Comparison of ENCODE assay signal across 15 cellular contexts in genomic region chr15:66966256-66966655, GRCh38.
DNase-seq lines count a peak whose midpoint lies in the region; ATAC-seq, FAIRE-seq and TF ChIP-seq lines count a peak whose summit lies in the region.
"Had no signal": no experiment of that assay in that cellular context is flagged by ENCODE, and none has a peak within 500 bp of the region (broad histone marks: within the 10 kb centered on the region; RNA-seq: fewer than 3 reads in every experiment).

No MANE protein-coding gene starts in this region.

- no peaks in the 10 kb centered on the region for H3K27me3 ChIP-seq in PC-9 (ENCODE audit: insufficient read depth, low read depth)
- H3K27me3 ChIP-seq in esophagus muscularis mucosa = no peaks in the 10 kb centered on the region
- H3K27me3 ChIP-seq in upper lobe of left lung = no peaks in the 10 kb centered on the region
- H3K27me3 ChIP-seq in aorta (ENCODE audit: control insufficient read depth in 1 of 2, insufficient read depth in 2 of 2, low read length in 1 of 2) = no peaks in the 10 kb centered on the region
- H3K27me3 ChIP-seq: dorsolateral prefrontal cortex, gastrocnemius medialis had no signal

- H2AFZ ChIP-seq in PC-9 = no peak overlapping the region

- TF ChIP-seq POLR2A in A549 (IDR thresholded peaks at IDR 0.05; ENCODE audit: low read length) (no peak), esophagus muscularis mucosa (IDR thresholded peaks at IDR 0.05; ENCODE audit: low read depth) (no peak), upper lobe of left lung (IDR thresholded peaks at IDR 0.05) (no peak)

- no peak overlapping the region for H3K4me3 ChIP-seq in A549
- H3K4me3 ChIP-seq in PC-9 = no peak overlapping the region
- H3K4me3 ChIP-seq in esophagus muscularis mucosa = no peak overlapping the region
- H3K4me3 ChIP-seq in upper lobe of left lung = no peak overlapping the region
- no peak overlapping the region for H3K4me3 ChIP-seq in aorta (ENCODE audit: low read length in 2 of 2)
- H3K4me3 ChIP-seq: dorsolateral prefrontal cortex, gastrocnemius medialis had no signal

- H3K4me2 ChIP-seq in A549 (no peak overlapping the region), PC-9 (no peak overlapping the region)

- H3K79me2 ChIP-seq in PC-9 (ENCODE audit: low read depth) = no peaks in the 10 kb centered on the region

- in situ Hi-C loops in GM13977 (cut with MboI; ENCODE audit: low pct_unique_long_range_greater_than_20kb, low sequenced_read_pairs, unreplicated experiment) = no loop called here

- H3K27ac ChIP-seq in A549 = no peak overlapping the region
- no peak overlapping the region for H3K27ac ChIP-seq in PC-9
- H3K27ac ChIP-seq in esophagus muscularis mucosa (replicated peaks in 1 of 4) = no peak overlapping the region
- no peak overlapping the region for H3K27ac ChIP-seq in upper lobe of left lung
- no peak overlapping the region for H3K27ac ChIP-seq in aorta (ENCODE audit: low read depth in 1 of 2, low read length in 2 of 2)
- H3K27ac ChIP-seq: dorsolateral prefrontal cortex, gastrocnemius medialis had no signal

- no peaks in the 10 kb centered on the region for H4K20me1 ChIP-seq in PC-9 (ENCODE audit: insufficient read depth)

- H3F3A ChIP-seq in PC-9 (ENCODE audit: insufficient read depth, low read depth) = no peaks in the 10 kb centered on the region

- ATAC-seq in A549 (no peak; a peak in 1 of 6 replicates), upper lobe of left lung (ENCODE audit: low FRiP score in 2 of 2) (no peak), aorta (ENCODE audit: low FRiP score) (no peak)
- ATAC-seq: activated T-cell treated with anti-CD3 and anti-CD28 coated beads, Interleukin-2, amount 50 U/mL, for 72 hours; gastrocnemius medialis had no signal

- no peaks in the 10 kb centered on the region for H3K4me1 ChIP-seq in A549
- H3K4me1 ChIP-seq in PC-9 (replicated peaks; ENCODE audit: insufficient read depth) = no peaks in the 10 kb centered on the region
- no peaks in the 10 kb centered on the region for H3K4me1 ChIP-seq in esophagus muscularis mucosa
- no peaks in the 10 kb centered on the region for H3K4me1 ChIP-seq in upper lobe of left lung
- H3K4me1 ChIP-seq in aorta (ENCODE audit: control insufficient read depth in 1 of 2, insufficient read depth in 2 of 2, low read length in 2 of 2) = no peaks in the 10 kb centered on the region
- H3K4me1 ChIP-seq: gastrocnemius medialis had no signal

- peak; percentile 39 to 52; a peak in 4 of 5 replicates for TF ChIP-seq RAD21 in A549 (conservative IDR thresholded peaks at IDR 0.05 in 1 of 2, IDR thresholded peaks at IDR 0.05 in 1 of 2)

- H3K9me3 ChIP-seq in A549 (no peaks in the 10 kb centered on the region), PC-9 (ENCODE audit: insufficient read depth, low read depth) (no peaks in the 10 kb centered on the region), esophagus muscularis mucosa (no peaks in the 10 kb centered on the region), upper lobe of left lung (no peaks in the 10 kb centered on the region), aorta (ENCODE audit: control insufficient read depth, low read length) (no peaks in the 10 kb centered on the region)
- H3K9me3 ChIP-seq: gastrocnemius medialis had no signal

- no peaks in the 10 kb centered on the region for H3K36me3 ChIP-seq in PC-9 (ENCODE audit: low read depth)
- no peaks in the 10 kb centered on the region for H3K36me3 ChIP-seq in esophagus muscularis mucosa
- no peaks in the 10 kb centered on the region for H3K36me3 ChIP-seq in upper lobe of left lung
- no peaks in the 10 kb centered on the region for H3K36me3 ChIP-seq in aorta (ENCODE audit: control insufficient read depth in 1 of 2, insufficient read depth in 2 of 2, low read length in 1 of 2)
- H3K36me3 ChIP-seq: gastrocnemius medialis had no signal

- no peak for FAIRE-seq in A549 (lab: Jason Lieb, UNC)

- peak; percentile 52 for TF ChIP-seq CTCF in A549 (IDR thresholded peaks at IDR 0.05)
- TF ChIP-seq CTCF in GM13977 (IDR thresholded peaks at IDR 0.05; ENCODE audit: extremely low read depth, insufficient read depth, missing control alignments) = peak; percentile 29
- TF ChIP-seq CTCF in PC-9 (conservative IDR thresholded peaks at IDR 0.05) = peak; percentile 57
- no peak for TF ChIP-seq CTCF in esophagus muscularis mucosa (IDR thresholded peaks at IDR 0.05)
- peak in 1 of 6 experiments; percentile 12 for TF ChIP-seq CTCF in upper lobe of left lung (IDR thresholded peaks at IDR 0.05)

- CTCF ChIA-PET in A549 (lab: Yijun Ruan, JAX) (interaction anchor here (0.6 to 2.5 kb wide), 26 partner anchors 10 to 337 kb away, joined by 3 to 8 read pairs (median 4); partner anchors contain the start of gene SMAD3), PC-9 (lab: Charles Lee) (interaction anchor here (0.6 kb wide), 1 partner anchor 11 kb away, joined by 3 read pairs; no protein-coding TSS in a partner anchor)

- intact Hi-C loops in PC-9 (cut with micrococcal nuclease; ENCODE audit: unreplicated experiment) = no loop called here
- intact Hi-C loops in esophagus muscularis mucosa (cut with DNase I) = no loop called here
- intact Hi-C loops in aorta (cut with DNase I) = no loop called here

- DNase-seq in A549 (ENCODE audit: low read depth in 1 of 2, low spot score in 1 of 2) (no peak), GM13977 (ENCODE audit: low spot score) (no peak), PC-9 (no peak), esophagus muscularis mucosa (ENCODE audit: extremely low spot score) (peak; percentile 8), upper lobe of left lung (no peak), aorta (no peak), NOMO-1 (lab: John Stamatoyannopoulos, UW; ENCODE audit: unreplicated experiment in 2 of 2) (no peak)
- DNase-seq in stimulated activated CD4-positive, alpha-beta T cell treated with anti-CD3 and anti-CD28 coated beads, Interleukin-12 subunit alpha, Interleukin-12 subunit beta, amount 100 ng/mL, for 4 hours = no peak
- DNase-seq: activated CD4-positive, alpha-beta T cell treated with anti-CD3 and anti-CD28 coated beads for 4 hours; activated T-cell treated with anti-CD3 and anti-CD28 coated beads, Interleukin-2, amount 50 U/mL, for 72 hours; DMS79 treated with DMSO at 0.1 percent for 48 hours; dorsolateral prefrontal cortex; gastrocnemius medialis; NCI-H1048; NCI-H2227 treated with DMSO at 0.1 percent for 48 hours had no signal

- no peak for TF ChIP-seq EP300 in A549 (IDR thresholded peaks at IDR 0.05)
- TF ChIP-seq EP300 in esophagus muscularis mucosa (IDR thresholded peaks at IDR 0.05) = no peak
- no peak for TF ChIP-seq EP300 in upper lobe of left lung (IDR thresholded peaks at IDR 0.05)

- WGBS in A549 (ENCODE audit: missing lambda C conversion rate) = 67% methylated on average over 2 of the region's 2 CpGs
- 71% methylated on average over 2 of the region's 2 CpGs for WGBS in esophagus muscularis mucosa
- WGBS in upper lobe of left lung, 2 donors = 78 to 81% methylated on average over 2 of the region's 2 CpGs
- 72 to 78% methylated on average over 2 of the region's 2 CpGs for WGBS in aorta, 2 donors

- POLR2A ChIA-PET in A549 (lab: Yijun Ruan, JAX) (no interaction called here), PC-9 (lab: Charles Lee; ENCODE audit: unreplicated experiment) (no interaction called here)

- BruUV-seq in PC-9 (replicated peaks; lab: Mats Ljungman, UMichigan) = no TSS peak

- H3K9me2 ChIP-seq in PC-9 (ENCODE audit: insufficient read depth) = no peaks in the 10 kb centered on the region

TF ChIP-seq in A549, 52 proteins besides CTCF, POLR2A, EP300 and RAD21:
- TF ChIP-seq PBX3 (IDR thresholded peaks at IDR 0.05) (no peak), SMC3 (IDR thresholded peaks at IDR 0.05) (peak; percentile 52; the same call in 2 of the 3 replicates), ESRRA (IDR thresholded peaks at IDR 0.05; ENCODE audit: borderline replicate concordance, low read length) (peak; percentile 48; the same call in 1 of the 2 replicates), HOXA7 (CRISPR knock-in tag; IDR thresholded peaks at IDR 0.05) (no peak), MAFK (IDR thresholded peaks at IDR 0.05; ENCODE audit: partially characterized antibody) (peak; percentile 7)
TF ChIP-seq in A549: peak in this region for 3.

Comparison
In these comparisons a context has a peak if more than half of its experiments do, and no peak if none do; other contexts are left out.
1. CTCF ChIP-seq: peak in A549 (single experiment), GM13977 (single experiment) and PC-9 (single experiment); none in esophagus muscularis mucosa (0 of 3).